ENCODE assay signal across 1 cellular context in genomic region chr19:58380736-58381459, GRCh38.
TF ChIP-seq lines count a peak whose summit lies in the region.

Gene ZNF837 (minus strand): TSS chr19:58381030. CDS start chr19:58369332, 11,698 bp downstream.

TF ChIP-seq in K562, 482 proteins besides CTCF, POLR2A, EP300 and RAD21 (continued from another document and continues in another):
- peak; percentile 85; the same call in 1 of the 2 replicates for TF ChIP-seq STAT6 (CRISPR knock-in tag; IDR thresholded peaks at IDR 0.05)
- TF ChIP-seq CBX5 (IDR thresholded peaks at IDR 0.05; ENCODE audit: borderline replicate concordance, low read depth): peak; percentile 67; the same call in 1 of the 2 replicates
- TF ChIP-seq ATF4 (CRISPR knock-in tag; IDR thresholded peaks at IDR 0.05): peak; percentile 2; the same call in 1 of the 2 replicates
- TF ChIP-seq ARID3B (CRISPR knock-in tag; IDR thresholded peaks at IDR 0.05; ENCODE audit: borderline replicate concordance): no peak
- TF ChIP-seq RBM22 (IDR thresholded peaks at IDR 0.05; ENCODE audit: low read depth, low read length, poor library complexity, severe bottlenecking): peak; percentile 89
- no peak for TF ChIP-seq RUNX1 (IDR thresholded peaks at IDR 0.05; ENCODE audit: low read depth)
- peak; percentile 93 for TF ChIP-seq TAF1 (IDR thresholded peaks at IDR 0.05; ENCODE audit: control insufficient read depth, extremely low read depth, insufficient read depth, low read length, severe bottlenecking)
- TF ChIP-seq NFXL1 (CRISPR knock-in tag; IDR thresholded peaks at IDR 0.05): no peak
- TF ChIP-seq YBX1 (IDR thresholded peaks at IDR 0.05): no peak
- peak; percentile 87 to 89 for TF ChIP-seq NRF1 (conservative IDR thresholded peaks at IDR 0.05 in 1 of 2, IDR thresholded peaks at IDR 0.05 in 1 of 2)
- TF ChIP-seq ZNF518B (CRISPR knock-in tag; IDR thresholded peaks at IDR 0.05): no peak
- peak; percentile 89 for TF ChIP-seq ETV1 (tag; conservative IDR thresholded peaks at IDR 0.05; ENCODE audit: low read depth)
- TF ChIP-seq CEBPZ (IDR thresholded peaks at IDR 0.05; ENCODE audit: borderline replicate concordance, low read depth, low read length): peak; percentile 54; the same call in 1 of the 2 replicates
- TF ChIP-seq GATA2 (CRISPR knock-in tag; IDR thresholded peaks at IDR 0.05): no peak
- peak; percentile 84 for TF ChIP-seq ETS1 (conservative IDR thresholded peaks at IDR 0.05; ENCODE audit: control insufficient read depth, low read depth, low read length)
- TF ChIP-seq AFF4 (CRISPR knock-in tag; IDR thresholded peaks at IDR 0.05): 0 out of 2 replicates have a peak, but pooled peaks have one; percentile 11
- 0 out of 2 replicates have a peak, but pooled peaks have one; percentile 5 for TF ChIP-seq ELF4 (CRISPR knock-in tag; IDR thresholded peaks at IDR 0.05)
- TF ChIP-seq SMARCA4 (IDR thresholded peaks at IDR 0.05): no peak
- peak; percentile 86 for TF ChIP-seq TBP (optimal IDR thresholded peaks at IDR 0.05; ENCODE audit: low read depth, low read length)
- peak; percentile 77 to 85 for TF ChIP-seq SIX5 (IDR thresholded peaks at IDR 0.05; ENCODE audit: borderline replicate concordance in 1 of 2, insufficient read depth in 1 of 2, low read depth in 1 of 2, low read length in 2 of 2)
- TF ChIP-seq PML (IDR thresholded peaks at IDR 0.05; ENCODE audit: low read length): peak; percentile 55; the same call in 1 of the 2 replicates
- peak; percentile 47; the same call in 1 of the 2 replicates for TF ChIP-seq ZNF445 (CRISPR knock-in tag; IDR thresholded peaks at IDR 0.05; ENCODE audit: low read depth)
- peak; percentile 90 for TF ChIP-seq NR2C2 (CRISPR knock-in tag; IDR thresholded peaks at IDR 0.05)
- TF ChIP-seq NR2C2 (tag; IDR thresholded peaks at IDR 0.05): peak; percentile 97
- peak; percentile 99 for TF ChIP-seq XRCC5 (IDR thresholded peaks at IDR 0.05; ENCODE audit: low read depth, low read length)
- no peak; the same call in 1 of the 2 replicates for TF ChIP-seq ARID1B (IDR thresholded peaks at IDR 0.05)
- TF ChIP-seq E2F1 (CRISPR knock-in tag; IDR thresholded peaks at IDR 0.05): peak; percentile 99
- peak; percentile 71; the same call in 1 of the 2 replicates for TF ChIP-seq NR4A1 (CRISPR knock-in tag; IDR thresholded peaks at IDR 0.05)
- peak; percentile 86 for TF ChIP-seq NR4A1 (tag; IDR thresholded peaks at IDR 0.05)
- TF ChIP-seq ZFP91 (CRISPR knock-in tag; IDR thresholded peaks at IDR 0.05): no peak; the same call in 1 of the 2 replicates
- TF ChIP-seq MXI1 (IDR thresholded peaks at IDR 0.05; ENCODE audit: low read depth, low read length): peak; percentile 94
- TF ChIP-seq NONO (IDR thresholded peaks at IDR 0.05; ENCODE audit: low read depth in 2 of 2, low read length in 1 of 2): peak; percentile 92 to 93
- no peak; the same call in 1 of the 2 replicates for TF ChIP-seq CAMTA2 (CRISPR knock-in tag; conservative IDR thresholded peaks at IDR 0.05)
